ENCODE assay signal across 1 cellular context in genomic region chr2:9335322-9335754, GRCh38.
TF ChIP-seq lines count a peak whose summit lies in the region.

No MANE protein-coding gene starts in this region.

TF ChIP-seq in HepG2, 621 proteins besides CTCF, POLR2A, EP300 and RAD21 (continued from another document and continues in another):
- TF ChIP-seq, protein P1, sequence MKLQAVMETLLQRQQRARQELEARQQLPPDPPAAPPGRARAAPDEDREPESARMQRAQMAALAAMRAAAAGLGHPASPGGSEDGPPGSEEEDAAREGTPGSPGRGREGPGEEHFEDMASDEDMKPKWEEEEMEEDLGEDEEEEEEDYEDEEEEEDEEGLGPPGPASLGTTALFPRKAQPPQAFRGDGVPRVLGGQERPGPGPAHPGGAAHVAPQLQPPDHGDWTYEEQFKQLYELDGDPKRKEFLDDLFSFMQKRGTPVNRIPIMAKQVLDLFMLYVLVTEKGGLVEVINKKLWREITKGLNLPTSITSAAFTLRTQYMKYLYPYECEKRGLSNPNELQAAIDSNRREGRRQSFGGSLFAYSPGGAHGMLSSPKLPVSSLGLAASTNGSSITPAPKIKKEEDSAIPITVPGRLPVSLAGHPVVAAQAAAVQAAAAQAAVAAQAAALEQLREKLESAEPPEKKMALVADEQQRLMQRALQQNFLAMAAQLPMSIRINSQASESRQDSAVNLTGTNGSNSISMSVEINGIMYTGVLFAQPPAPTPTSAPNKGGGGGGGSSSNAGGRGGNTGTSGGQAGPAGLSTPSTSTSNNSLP (IDR thresholded peaks at IDR 0.05; ENCODE audit: low read depth, low read length): no peak
- TF ChIP-seq U2AF1 (optimal IDR thresholded peaks at IDR 0.05; ENCODE audit: low read depth, low read length) (no peak), KLF6 (CRISPR knock-in tag; IDR thresholded peaks at IDR 0.05) (peak; percentile 68; the same call in 1 of the 2 replicates), RERE (CRISPR knock-in tag; IDR thresholded peaks at IDR 0.05; ENCODE audit: low read depth) (no peak), HIC2 (CRISPR knock-in tag; IDR thresholded peaks at IDR 0.05; ENCODE audit: low read depth) (peak; percentile 66; the same call in 1 of the 2 replicates), ZNF276 (CRISPR knock-in tag; IDR thresholded peaks at IDR 0.05; ENCODE audit: low read depth) (peak; percentile 88), KDM3A (CRISPR knock-in tag; IDR thresholded peaks at IDR 0.05; ENCODE audit: low read depth) (no peak), ZNF550 (CRISPR knock-in tag; IDR thresholded peaks at IDR 0.05; ENCODE audit: borderline replicate concordance) (no peak), TRIM24 (CRISPR knock-in tag; IDR thresholded peaks at IDR 0.05) (no peak), ZFP91 (CRISPR knock-in tag; IDR thresholded peaks at IDR 0.05; ENCODE audit: borderline replicate concordance) (peak; percentile 17; the same call in 1 of the 2 replicates), MLXIP (CRISPR knock-in tag; IDR thresholded peaks at IDR 0.05; ENCODE audit: borderline replicate concordance) (no peak), TFDP1 (CRISPR knock-in tag; IDR thresholded peaks at IDR 0.05; ENCODE audit: borderline replicate concordance) (peak; percentile 90; the same call in 1 of the 2 replicates), MTA3 (CRISPR knock-in tag; IDR thresholded peaks at IDR 0.05) (no peak)
- TF ChIP-seq, protein P2, sequence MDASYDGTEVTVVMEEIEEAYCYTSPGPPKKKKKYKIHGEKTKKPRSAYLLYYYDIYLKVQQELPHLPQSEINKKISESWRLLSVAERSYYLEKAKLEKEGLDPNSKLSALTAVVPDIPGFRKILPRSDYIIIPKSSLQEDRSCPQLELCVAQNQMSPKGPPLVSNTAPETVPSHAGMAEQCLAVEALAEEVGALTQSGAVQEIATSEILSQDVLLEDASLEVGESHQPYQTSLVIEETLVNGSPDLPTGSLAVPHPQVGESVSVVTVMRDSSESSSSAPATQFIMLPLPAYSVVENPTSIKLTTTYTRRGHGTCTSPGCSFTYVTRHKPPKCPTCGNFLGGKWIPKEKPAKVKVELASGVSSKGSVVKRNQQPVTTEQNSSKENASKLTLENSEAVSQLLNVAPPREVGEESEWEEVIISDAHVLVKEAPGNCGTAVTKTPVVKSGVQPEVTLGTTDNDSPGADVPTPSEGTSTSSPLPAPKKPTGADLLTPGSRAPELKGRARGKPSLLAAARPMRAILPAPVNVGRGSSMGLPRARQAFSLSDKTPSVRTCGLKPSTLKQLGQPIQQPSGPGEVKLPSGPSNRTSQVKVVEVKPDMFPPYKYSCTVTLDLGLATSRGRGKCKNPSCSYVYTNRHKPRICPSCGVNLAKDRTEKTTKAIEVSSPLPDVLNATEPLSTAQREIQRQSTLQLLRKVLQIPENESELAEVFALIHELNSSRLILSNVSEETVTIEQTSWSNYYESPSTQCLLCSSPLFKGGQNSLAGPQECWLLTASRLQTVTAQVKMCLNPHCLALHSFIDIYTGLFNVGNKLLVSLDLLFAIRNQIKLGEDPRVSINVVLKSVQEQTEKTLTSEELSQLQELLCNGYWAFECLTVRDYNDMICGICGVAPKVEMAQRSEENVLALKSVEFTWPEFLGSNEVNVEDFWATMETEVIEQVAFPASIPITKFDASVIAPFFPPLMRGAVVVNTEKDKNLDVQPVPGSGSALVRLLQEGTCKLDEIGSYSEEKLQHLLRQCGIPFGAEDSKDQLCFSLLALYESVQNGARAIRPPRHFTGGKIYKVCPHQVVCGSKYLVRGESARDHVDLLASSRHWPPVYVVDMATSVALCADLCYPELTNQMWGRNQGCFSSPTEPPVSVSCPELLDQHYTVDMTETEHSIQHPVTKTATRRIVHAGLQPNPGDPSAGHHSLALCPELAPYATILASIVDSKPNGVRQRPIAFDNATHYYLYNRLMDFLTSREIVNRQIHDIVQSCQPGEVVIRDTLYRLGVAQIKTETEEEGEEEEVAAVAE (CRISPR knock-in tag; IDR thresholded peaks at IDR 0.05; ENCODE audit: borderline replicate concordance): peak; percentile 68; the same call in 1 of the 2 replicates
- TF ChIP-seq, protein P3, sequence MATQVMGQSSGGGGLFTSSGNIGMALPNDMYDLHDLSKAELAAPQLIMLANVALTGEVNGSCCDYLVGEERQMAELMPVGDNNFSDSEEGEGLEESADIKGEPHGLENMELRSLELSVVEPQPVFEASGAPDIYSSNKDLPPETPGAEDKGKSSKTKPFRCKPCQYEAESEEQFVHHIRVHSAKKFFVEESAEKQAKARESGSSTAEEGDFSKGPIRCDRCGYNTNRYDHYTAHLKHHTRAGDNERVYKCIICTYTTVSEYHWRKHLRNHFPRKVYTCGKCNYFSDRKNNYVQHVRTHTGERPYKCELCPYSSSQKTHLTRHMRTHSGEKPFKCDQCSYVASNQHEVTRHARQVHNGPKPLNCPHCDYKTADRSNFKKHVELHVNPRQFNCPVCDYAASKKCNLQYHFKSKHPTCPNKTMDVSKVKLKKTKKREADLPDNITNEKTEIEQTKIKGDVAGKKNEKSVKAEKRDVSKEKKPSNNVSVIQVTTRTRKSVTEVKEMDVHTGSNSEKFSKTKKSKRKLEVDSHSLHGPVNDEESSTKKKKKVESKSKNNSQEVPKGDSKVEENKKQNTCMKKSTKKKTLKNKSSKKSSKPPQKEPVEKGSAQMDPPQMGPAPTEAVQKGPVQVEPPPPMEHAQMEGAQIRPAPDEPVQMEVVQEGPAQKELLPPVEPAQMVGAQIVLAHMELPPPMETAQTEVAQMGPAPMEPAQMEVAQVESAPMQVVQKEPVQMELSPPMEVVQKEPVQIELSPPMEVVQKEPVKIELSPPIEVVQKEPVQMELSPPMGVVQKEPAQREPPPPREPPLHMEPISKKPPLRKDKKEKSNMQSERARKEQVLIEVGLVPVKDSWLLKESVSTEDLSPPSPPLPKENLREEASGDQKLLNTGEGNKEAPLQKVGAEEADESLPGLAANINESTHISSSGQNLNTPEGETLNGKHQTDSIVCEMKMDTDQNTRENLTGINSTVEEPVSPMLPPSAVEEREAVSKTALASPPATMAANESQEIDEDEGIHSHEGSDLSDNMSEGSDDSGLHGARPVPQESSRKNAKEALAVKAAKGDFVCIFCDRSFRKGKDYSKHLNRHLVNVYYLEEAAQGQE (IDR thresholded peaks at IDR 0.05; ENCODE audit: borderline replicate concordance in 1 of 2, low read depth in 1 of 2, low read length in 2 of 2): no peak
- TF ChIP-seq, protein P4, sequence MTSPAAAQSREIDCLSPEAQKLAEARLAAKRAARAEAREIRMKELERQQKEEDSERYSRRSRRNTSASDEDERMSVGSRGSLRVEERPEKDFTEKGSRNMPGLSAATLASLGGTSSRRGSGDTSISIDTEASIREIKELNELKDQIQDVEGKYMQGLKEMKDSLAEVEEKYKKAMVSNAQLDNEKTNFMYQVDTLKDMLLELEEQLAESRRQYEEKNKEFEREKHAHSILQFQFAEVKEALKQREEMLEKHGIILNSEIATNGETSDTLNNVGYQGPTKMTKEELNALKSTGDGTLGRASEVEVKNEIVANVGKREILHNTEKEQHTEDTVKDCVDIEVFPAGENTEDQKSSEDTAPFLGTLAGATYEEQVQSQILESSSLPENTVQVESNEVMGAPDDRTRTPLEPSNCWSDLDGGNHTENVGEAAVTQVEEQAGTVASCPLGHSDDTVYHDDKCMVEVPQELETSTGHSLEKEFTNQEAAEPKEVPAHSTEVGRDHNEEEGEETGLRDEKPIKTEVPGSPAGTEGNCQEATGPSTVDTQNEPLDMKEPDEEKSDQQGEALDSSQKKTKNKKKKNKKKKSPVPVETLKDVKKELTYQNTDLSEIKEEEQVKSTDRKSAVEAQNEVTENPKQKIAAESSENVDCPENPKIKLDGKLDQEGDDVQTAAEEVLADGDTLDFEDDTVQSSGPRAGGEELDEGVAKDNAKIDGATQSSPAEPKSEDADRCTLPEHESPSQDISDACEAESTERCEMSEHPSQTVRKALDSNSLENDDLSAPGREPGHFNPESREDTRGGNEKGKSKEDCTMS (CRISPR knock-in tag; conservative IDR thresholded peaks at IDR 0.05): no peak
